Comparison of ENCODE assay signal across 32 cellular contexts in genomic region chr13:45243072-45243471, GRCh38. TPM values are rescaled to one million over a fixed set of nuclear protein-coding genes. Genes with fewer than 3 reads are reported as not detected.
DNase-seq lines count a peak whose midpoint lies in the region; FAIRE-seq and TF ChIP-seq lines count a peak whose summit lies in the region.
"Had no signal": no experiment of that assay in that cellular context is flagged by ENCODE, and none has a peak within 500 bp of the region (broad histone marks: within the 10 kb centered on the region; RNA-seq: fewer than 3 reads in every experiment).

No MANE protein-coding gene starts in this region.

- no peak overlapping the region for H2AFZ ChIP-seq in mesenchymal stem cell (ENCODE audit: low read depth, low read length)

- H3K4me3 ChIP-seq in mesenchymal stem cell (ENCODE audit: insufficient read depth in 1 of 2, low read depth in 1 of 2, low read length in 2 of 2) (no peak overlapping the region), small intestine (ENCODE audit: low read depth in 1 of 2, low read length in 2 of 2) (no peak overlapping the region)
- H3K4me3 ChIP-seq: heart left ventricle, K562, lung had no signal

- WGBS in mesenchymal stem cell = 89% methylated on average over 6 of the region's 8 CpGs
- 25 to 69% (median 42%) methylated on average over 8 of the region's 8 CpGs for WGBS in small intestine, 3 donors

- H3K27me3 ChIP-seq in mesenchymal stem cell (ENCODE audit: control insufficient read depth in 1 of 2, insufficient read depth in 1 of 2, low read length in 2 of 2) = no peaks in the 10 kb centered on the region
- H3K27me3 ChIP-seq in small intestine (ENCODE audit: control insufficient read depth in 2 of 2, insufficient read depth in 2 of 2, low read length in 2 of 2) = no peaks in the 10 kb centered on the region
- H3K27me3 ChIP-seq: heart left ventricle had no signal

- H4K8ac ChIP-seq in mesenchymal stem cell (ENCODE audit: low read length) = peak overlapping the region; percentile 75

- peak overlapping the region in 1 of 2 experiments; percentile 10 for H2BK12ac ChIP-seq in mesenchymal stem cell (ENCODE audit: low read length in 2 of 2)

- H3K27ac ChIP-seq in VCaP (peak overlapping the region; percentile 63), mesenchymal stem cell (ENCODE audit: low read length, poor library complexity, severe bottlenecking) (no peak overlapping the region), small intestine (ENCODE audit: low read depth in 1 of 2, low read length in 1 of 2) (peak overlapping the region in 1 of 2 donors; percentile 41)

- H2AK5ac ChIP-seq in mesenchymal stem cell (ENCODE audit: low read length, severe bottlenecking) = no peak overlapping the region

- no peaks in the 10 kb centered on the region; the same call in 1 of the 2 replicates for H3K27me3 Mint-ChIP-seq in HFFc6 (ENCODE audit: insufficient read depth)
- H3K27me3 Mint-ChIP-seq: central memory CD8-positive, alpha-beta T cell; stimulated activated memory B cell treated with anti-CD40 and anti-IgM and Interleukin-4, amounts not matched to agents 10 μg/mL and 1 μg/mL and 100 μg/mL, for 72 hours had no signal

- H3K4me2 ChIP-seq in mesenchymal stem cell (ENCODE audit: low read length, poor library complexity, severe bottlenecking) = no peak overlapping the region

- no peak overlapping the region for H3K9ac ChIP-seq in mesenchymal stem cell (ENCODE audit: low read length)

- H3K36me3 Mint-ChIP-seq in HFFc6 (ENCODE audit: low read depth) = no peaks in the 10 kb centered on the region

- H2BK15ac ChIP-seq in mesenchymal stem cell (ENCODE audit: low read depth, poor library complexity, severe bottlenecking) = no peak overlapping the region

- H3K36me3 ChIP-seq in mesenchymal stem cell (ENCODE audit: control insufficient read depth in 1 of 2, insufficient read depth in 2 of 2, low read depth in 1 of 2, low read length in 2 of 2) = no peaks in the 10 kb centered on the region
- no peaks in the 10 kb centered on the region for H3K36me3 ChIP-seq in small intestine (ENCODE audit: control insufficient read depth in 2 of 2, insufficient read depth in 2 of 2, low read length in 2 of 2)
- H3K36me3 ChIP-seq: heart left ventricle had no signal

- no peaks in the 10 kb centered on the region for H3K9me3 Mint-ChIP-seq in HFFc6
- H3K9me3 Mint-ChIP-seq: central memory CD8-positive, alpha-beta T cell had no signal

- H3K9me3 ChIP-seq in mesenchymal stem cell (ENCODE audit: control insufficient read depth, low read length) (no peaks in the 10 kb centered on the region), small intestine (ENCODE audit: control insufficient read depth, low read depth) (no peaks in the 10 kb centered on the region)
- H3K9me3 ChIP-seq: heart left ventricle had no signal

- peaks cover 47% of the 10 kb centered on the region for H3K4me1 Mint-ChIP-seq in HFFc6 (ENCODE audit: low read depth)

- H3K4me1 ChIP-seq in mesenchymal stem cell (ENCODE audit: control insufficient read depth, insufficient read depth, low read depth, low read length) (peaks cover 6% of the 10 kb centered on the region), small intestine (ENCODE audit: control insufficient read depth in 2 of 2, insufficient read depth in 1 of 2, low read depth in 1 of 2, low read length in 1 of 2) (no peaks in the 10 kb centered on the region)

- H3K14ac ChIP-seq in mesenchymal stem cell (ENCODE audit: low read length in 2 of 2) = no peak overlapping the region

- H3K79me1 ChIP-seq in mesenchymal stem cell (replicated peaks; ENCODE audit: low read length, poor library complexity, severe bottlenecking) = peaks cover 18% of the 10 kb centered on the region

- no peak overlapping the region for H3K18ac ChIP-seq in mesenchymal stem cell (ENCODE audit: low read depth in 1 of 2, low read length in 2 of 2)

- no peak overlapping the region for H3K23ac ChIP-seq in mesenchymal stem cell (ENCODE audit: low read length in 2 of 2)

- no peak overlapping the region for H4K91ac ChIP-seq in mesenchymal stem cell (ENCODE audit: low read length)

- no peak overlapping the region; the same call in 1 of the 2 replicates for H3K27ac Mint-ChIP-seq in HFFc6
- H3K27ac Mint-ChIP-seq: endodermal cell; stimulated activated memory B cell treated with anti-CD40 and anti-IgM and Interleukin-4, amounts not matched to agents 10 μg/mL and 1 μg/mL and 100 μg/mL, for 72 hours had no signal

- DNase-seq in NCI-H82 (lab: John Stamatoyannopoulos, UW) (peak; percentile 36), NCI-H82 treated with DMSO at 0.1 percent for 48 hours (lab: John Stamatoyannopoulos, UW; ENCODE audit: unreplicated experiment) (no peak), mesenchymal stem cell (no peak), small intestine (peak; percentile 81), H4 (ENCODE audit: low spot score) (no peak), HFFc6 (no peak)
- DNase-seq in activated effector memory CD4-positive, alpha-beta T cell treated with Interleukin-2 at 50 U/mL for 16 hours = no peak
- DNase-seq: activated CD4-positive, alpha-beta T cell treated with anti-CD3 and anti-CD28 coated beads, Interleukin-2, amount 50 U/mL, for 48 hours; activated CD4-positive, CD25-positive, alpha-beta regulatory T cell treated with anti-CD3 and anti-CD28 coated beads, Interleukin-2, amount 50 U/mL, for 72 hours; activated naive CD4-positive, alpha-beta T cell treated with Interleukin-2 at 50 U/mL for 16 hours; dermis blood vessel endothelial cell; DMS79 treated with DMSO at 0.1 percent for 48 hours; endodermal cell; foreskin fibroblast; GDM1; GOT3; kidney; NCI-H1092 treated with DMSO at 0.1 percent for 48 hours; NCI-H1694 treated with DMSO at 0.1 percent for 48 hours; NCI-H2171 treated with DMSO at 0.1 percent for 48 hours; NCI-H510A; PC-3; SHP77; T-helper 2 cell had no signal

- no peak overlapping the region for H2BK5ac ChIP-seq in mesenchymal stem cell (ENCODE audit: low read depth, low read length, poor library complexity, severe bottlenecking)

- no peak for FAIRE-seq in small intestine (lab: Jason Lieb, UNC)
- FAIRE-seq: K562, kidney had no signal

- no peak overlapping the region for H2BK120ac ChIP-seq in mesenchymal stem cell (ENCODE audit: low read depth, low read length)

- H3K4me3 Mint-ChIP-seq in HFFc6 = no peak overlapping the region
- H3K4me3 Mint-ChIP-seq: CD14-positive monocyte; central memory CD8-positive, alpha-beta T cell; endodermal cell; stimulated activated memory B cell treated with anti-CD40 and anti-IgM and Interleukin-4, amounts not matched to agents 10 μg/mL and 1 μg/mL and 100 μg/mL, for 72 hours had no signal

- TF ChIP-seq CTCF in VCaP (conservative IDR thresholded peaks at IDR 0.05) = no peak
- TF ChIP-seq CTCF in HFFc6 (IDR thresholded peaks at IDR 0.05) = no peak

- H3K4ac ChIP-seq in mesenchymal stem cell (ENCODE audit: low read depth in 1 of 2, low read length in 2 of 2) = no peak overlapping the region

RNA-seq across cellular contexts. Expression of gene KCTD4, which starts 42.2 kb away (rescaled TPM):
- polyA plus RNA-seq in mesenchymal stem cell (2013, experiment 1 of 2) = not detected
- polyA plus RNA-seq in mesenchymal stem cell (2013, experiment 2 of 2) = not detected
- under 1 TPM in 1 of 3 donors, not detected in 2; 0.03 TPM for polyA plus RNA-seq in small intestine
- not detected in 2 replicates for total RNA-seq in H4 (2014; rRNA removed; shearing (Covaris generic))
- total RNA-seq in HFFc6 (2021; fragmentation: NEBNext Ultra II Directional; extraction: Animal tissue kit (Norgen Biotek cat#: 25700)) = 1 to 10 TPM in 4 of 6 experiments, under 1 TPM in 2; 0.73 to 4.5 (median 1.1) TPM
- total RNA-seq: dermis blood vessel endothelial cell, endodermal cell, K562, lung, PC-3, ureter had no signal
- polyA plus RNA-seq: K562, lung had no signal

Comparison
In these comparisons a context has a peak if more than half of its experiments do, and no peak if none do; other contexts are left out.
1. DNase-seq: peak in NCI-H82 (single experiment) and small intestine (single experiment); none in NCI-H82 treated with DMSO at 0.1 percent for 48 hours (single experiment), mesenchymal stem cell (single experiment), H4 (single experiment), HFFc6 (single experiment) and activated effector memory CD4-positive, alpha-beta T cell treated with Interleukin-2 at 50 U/mL for 16 hours (single experiment).